Comparison of ENCODE assay signal across 8 cellular contexts in genomic region chr6:29926795-29927427, GRCh38. TPM values are rescaled to one million over a fixed set of nuclear protein-coding genes. Genes with fewer than 3 reads are reported as not detected.
DNase-seq lines count a peak whose midpoint lies in the region; ATAC-seq and TF ChIP-seq lines count a peak whose summit lies in the region.

No MANE protein-coding gene starts in this region.

- peaks cover 31% of the 10 kb centered on the region for H3K4me1 Mint-ChIP-seq in CD14-positive monocyte
- H3K4me1 Mint-ChIP-seq in naive B cell, result peaks cover 15 to 43% (median 42%) of the 10 kb centered on the region in 3 donors
- peaks cover 53% of the 10 kb centered on the region for H3K4me1 Mint-ChIP-seq in stimulated activated naive CD8-positive, alpha-beta T cell treated with anti-CD3 and anti-CD28 coated beads, Interleukin-15, Interleukin-2, amounts not matched to agents 100 ng/mL and 50 ng/mL, for 24 hours (ENCODE audit: low read depth)

- peak overlapping the region in 1 of 2 donors; percentile 89 for H3K4me3 Mint-ChIP-seq in CD14-positive monocyte
- peak overlapping the region in 7 of 8 donors; percentile 83 to 96 (median 95) for H3K4me3 Mint-ChIP-seq in naive B cell
- peak overlapping the region; percentile 98 for H3K4me3 Mint-ChIP-seq in stimulated activated naive CD8-positive, alpha-beta T cell treated with anti-CD3 and anti-CD28 coated beads, Interleukin-15, Interleukin-2, amounts not matched to agents 100 ng/mL and 50 ng/mL, for 24 hours

- peaks cover 6 to 8% of the 10 kb centered on the region in 2 donors for H3K36me3 Mint-ChIP-seq in CD14-positive monocyte
- H3K36me3 Mint-ChIP-seq in naive B cell, result peaks cover 0 to 4% of the 10 kb centered on the region in 2 donors
- peaks cover 43% of the 10 kb centered on the region for H3K36me3 Mint-ChIP-seq in stimulated activated naive CD8-positive, alpha-beta T cell treated with anti-CD3 and anti-CD28 coated beads, Interleukin-15, Interleukin-2, amounts not matched to agents 100 ng/mL and 50 ng/mL, for 24 hours (ENCODE audit: low read depth)

- intact Hi-C loops in CD14-positive monocyte (cut with micrococcal nuclease), result loop anchor here (2.0 to 10.0 kb wide), 3 partner anchors 14 to 138 kb away; partner anchors contain the start of genes POLR1H (in 1 of the 2) and PPP1R11 (in 1 of the 2)

- DNase-seq in CD14-positive monocyte (ENCODE audit: low spot score) (peak; percentile 85), NCI-H2107 treated with DMSO at 0.1 percent for 48 hours (lab: John Stamatoyannopoulos, UW; ENCODE audit: unreplicated experiment) (peak; percentile 28), epithelial cell of esophagus (ENCODE audit: low read depth) (peak; percentile 82), naive B cell (peak; percentile 71)
- DNase-seq in activated CD8-positive, alpha-beta memory T cell treated with anti-CD3 and anti-CD28 coated beads, Interleukin-2, amount 50 U/mL, for 4 hours, result peak; percentile 71

- H3K27me3 Mint-ChIP-seq in CD14-positive monocyte (ENCODE audit: low read depth in 3 of 3), result no peaks in the 10 kb centered on the region
- H3K27me3 Mint-ChIP-seq in naive B cell, result no peaks in the 10 kb centered on the region
- no peaks in the 10 kb centered on the region for H3K27me3 Mint-ChIP-seq in stimulated activated naive CD8-positive, alpha-beta T cell treated with anti-CD3 and anti-CD28 coated beads, Interleukin-15, Interleukin-2, amounts not matched to agents 100 ng/mL and 50 ng/mL, for 24 hours

- peak overlapping the region; percentile 60 for H3K4me3 ChIP-seq in epithelial cell of esophagus (ENCODE audit: low read length)

- TF ChIP-seq CTCF in CD14-positive monocyte (IDR thresholded peaks at IDR 0.05) (no peak), epithelial cell of esophagus (IDR thresholded peaks at IDR 0.05; ENCODE audit: insufficient read depth, low read depth, low read length, missing control alignments) (no peak)

- no peaks in the 10 kb centered on the region for H3K9me3 Mint-ChIP-seq in CD14-positive monocyte
- no peaks in the 10 kb centered on the region for H3K9me3 Mint-ChIP-seq in naive B cell
- H3K9me3 Mint-ChIP-seq in stimulated activated naive CD8-positive, alpha-beta T cell treated with anti-CD3 and anti-CD28 coated beads, Interleukin-15, Interleukin-2, amounts not matched to agents 100 ng/mL and 50 ng/mL, for 24 hours, result no peaks in the 10 kb centered on the region

- ATAC-seq in GM21723 (IDR thresholded peaks at IDR 0.05; ENCODE audit: unreplicated experiment), result peak; percentile 78
- peak; percentile 82 to 85 for ATAC-seq in naive B cell (ENCODE audit: low read depth in 2 of 2)
- no peak for ATAC-seq in GM19395 (IDR thresholded peaks at IDR 0.05; ENCODE audit: unreplicated experiment)

- H3K27ac Mint-ChIP-seq in CD14-positive monocyte, result peak overlapping the region in 6 of 7 donors; percentile 95 to 99 (median 96)
- peak overlapping the region in 5 of 6 donors; percentile 90 to 99 (median 93) for H3K27ac Mint-ChIP-seq in naive B cell
- H3K27ac Mint-ChIP-seq in stimulated activated naive CD8-positive, alpha-beta T cell treated with anti-CD3 and anti-CD28 coated beads, Interleukin-15, Interleukin-2, amounts not matched to agents 100 ng/mL and 50 ng/mL, for 24 hours, result peak overlapping the region; percentile 99

RNA-seq across cellular contexts. Expression of gene HLA-A, which starts 15.4 kb away (rescaled TPM):
- polyA plus RNA-seq in CD14-positive monocyte (1,000 to 10,000 TPM; 1,518 to 2,788 TPM), naive B cell (ENCODE audit: low read depth in 6 of 6) (1,000 to 10,000 TPM; 1,115 to 2,161 (median 1,804) TPM)

Comparison
In these comparisons a context has a peak if more than half of its experiments do, and no peak if none do; other contexts are left out.
1. DNase-seq: peak in every context shown above with its lines; median percentile 85 in CD14-positive monocyte; 82 in epithelial cell of esophagus; 71 in activated CD8-positive, alpha-beta memory T cell treated with anti-CD3 and anti-CD28 coated beads, Interleukin-2, amount 50 U/mL, for 4 hours; 71 in naive B cell; 28 in NCI-H2107 treated with DMSO at 0.1 percent for 48 hours.